ENCODE assay signal across 17 cellular contexts in genomic region chr4:91128519-91128918, GRCh38.
DNase-seq lines count a peak whose midpoint lies in the region; ATAC-seq and TF ChIP-seq lines count a peak whose summit lies in the region.
"Had no signal": no experiment of that assay in that cellular context is flagged by ENCODE, and none has a peak within 500 bp of the region (broad histone marks: within the 10 kb centered on the region; RNA-seq: fewer than 3 reads in every experiment).

No MANE protein-coding gene starts in this region.

- no peak overlapping the region for H3K4me3 Mint-ChIP-seq in activated CD4-positive, alpha-beta T cell treated with anti-CD3 and anti-CD28 coated beads, Interleukin-2, amount 10 ng/mL, durations not matched to agents 24 days and 14 days
- H3K4me3 Mint-ChIP-seq: CD14-positive monocyte; CD4-positive, alpha-beta memory T cell had no signal

- H3K9me3 ChIP-seq in right atrium auricular region (no peaks in the 10 kb centered on the region), heart right ventricle (no peaks in the 10 kb centered on the region), right cardiac atrium (ENCODE audit: control insufficient read depth, low read length) (no peaks in the 10 kb centered on the region)
- H3K9me3 ChIP-seq: BLaER1 had no signal

- no peak for DNase-seq in Right ventricle myocardium superior
- no peak for DNase-seq in right atrium auricular region (ENCODE audit: low spot score)
- no peak for DNase-seq in heart right ventricle
- DNase-seq in right cardiac atrium: no peak
- no peak for DNase-seq in SK-N-DZ (ENCODE audit: low spot score)
- no peak for DNase-seq in activated CD4-positive, alpha-beta T cell treated with anti-CD3 and anti-CD28 coated beads, Interleukin-2, amount 10 ng/mL, durations not matched to agents 24 days and 14 days
- DNase-seq: 8988T; CD4-positive, alpha-beta memory T cell; DMS153; DMS79; GDM1; GM23248; HCEC 1CT had no signal

- no peak for TF ChIP-seq CTCF in right atrium auricular region (IDR thresholded peaks at IDR 0.05)
- no peak for TF ChIP-seq CTCF in heart right ventricle (IDR thresholded peaks at IDR 0.05)

- no peaks in the 10 kb centered on the region for H3K27me3 Mint-ChIP-seq in activated CD4-positive, alpha-beta T cell treated with anti-CD3 and anti-CD28 coated beads, Interleukin-2, amount 10 ng/mL, durations not matched to agents 24 days and 14 days
- H3K27me3 Mint-ChIP-seq: CD4-positive, alpha-beta memory T cell had no signal

- H3K4me1 Mint-ChIP-seq in activated CD4-positive, alpha-beta T cell treated with anti-CD3 and anti-CD28 coated beads, Interleukin-2, amount 10 ng/mL, durations not matched to agents 24 days and 14 days: no peaks in the 10 kb centered on the region
- H3K4me1 Mint-ChIP-seq: CD14-positive monocyte; CD4-positive, alpha-beta memory T cell had no signal

- H3K27ac ChIP-seq in right atrium auricular region (peak overlapping the region in 1 of 2 donors; percentile 54), heart right ventricle (peak overlapping the region in 3 of 10 donors; percentile 14 to 63 (median 26)), right cardiac atrium (ENCODE audit: low read length) (peak overlapping the region; percentile 52)
- H3K27ac ChIP-seq: BLaER1, GM23248, HL-60 had no signal

- intact Hi-C loops in Right ventricle myocardium superior (cut with DNase I) (no loop called here), heart right ventricle (cut with DNase I) (no loop called here), right cardiac atrium (cut with DNase I) (no loop called here)
- intact Hi-C loops in activated CD4-positive, alpha-beta T cell treated with anti-CD3 and anti-CD28 coated beads, Interleukin-2, amount 10 ng/mL, durations not matched to agents 24 days and 14 days (cut with micrococcal nuclease): no loop called here

- H3K9me3 Mint-ChIP-seq in activated CD4-positive, alpha-beta T cell treated with anti-CD3 and anti-CD28 coated beads, Interleukin-2, amount 10 ng/mL, durations not matched to agents 24 days and 14 days: no peaks in the 10 kb centered on the region

- H3K4me1 ChIP-seq in right atrium auricular region (no peaks in the 10 kb centered on the region), heart right ventricle (peaks cover 0 to 5% (median 0%) of the 10 kb centered on the region in 9 donors), right cardiac atrium (ENCODE audit: control insufficient read depth, insufficient read depth, low read length) (no peaks in the 10 kb centered on the region)
- H3K4me1 ChIP-seq: BLaER1 had no signal

- H3K36me3 ChIP-seq in right atrium auricular region (no peaks in the 10 kb centered on the region), heart right ventricle (no peaks in the 10 kb centered on the region)
- H3K36me3 ChIP-seq: BLaER1 had no signal

- ATAC-seq in Right ventricle myocardium superior (ENCODE audit: poor library complexity) (peak; percentile 75), heart right ventricle (peak in 6 of 8 donors; percentile 35 to 78 (median 50)), right cardiac atrium (peak; percentile 51 to 55), HG03139 (IDR thresholded peaks at IDR 0.05; ENCODE audit: unreplicated experiment) (no peak)

- no peaks in the 10 kb centered on the region for H3K36me3 Mint-ChIP-seq in activated CD4-positive, alpha-beta T cell treated with anti-CD3 and anti-CD28 coated beads, Interleukin-2, amount 10 ng/mL, durations not matched to agents 24 days and 14 days (ENCODE audit: low read depth)
- H3K36me3 Mint-ChIP-seq: CD14-positive monocyte; CD4-positive, alpha-beta memory T cell had no signal

- WGBS in heart right ventricle, 2 donors: 52 to 57% methylated on average over 4 of the region's 4 CpGs
- 59% methylated on average over 4 of the region's 4 CpGs for WGBS in right cardiac atrium

- no peak overlapping the region for H3K27ac Mint-ChIP-seq in activated CD4-positive, alpha-beta T cell treated with anti-CD3 and anti-CD28 coated beads, Interleukin-2, amount 10 ng/mL, durations not matched to agents 24 days and 14 days
- H3K27ac Mint-ChIP-seq: CD14-positive monocyte; CD4-positive, alpha-beta memory T cell had no signal

- H3K4me3 ChIP-seq in right atrium auricular region (no peak overlapping the region), heart right ventricle (no peak overlapping the region), right cardiac atrium (ENCODE audit: low read length) (no peak overlapping the region)
- H3K4me3 ChIP-seq: BLaER1, GM23248 had no signal

- H3K27me3 ChIP-seq in right atrium auricular region (no peaks in the 10 kb centered on the region), heart right ventricle (no peaks in the 10 kb centered on the region), right cardiac atrium (ENCODE audit: control insufficient read depth, insufficient read depth) (no peaks in the 10 kb centered on the region)
- H3K27me3 ChIP-seq: BLaER1 had no signal
